Comparison of ENCODE assay signal across 8 cellular contexts in genomic region chr1:152047954-152048640, GRCh38. TPM values are rescaled to one million over a fixed set of nuclear protein-coding genes. Genes with fewer than 3 reads are reported as not detected.
DNase-seq lines count a peak whose midpoint lies in the region; ATAC-seq and TF ChIP-seq lines count a peak whose summit lies in the region.

No MANE protein-coding gene starts in this region.

- peaks cover 2 to 20% (median 4%) of the 10 kb centered on the region in 3 donors for H3K4me1 ChIP-seq in gastroesophageal sphincter

- ATAC-seq in GM19463 (IDR thresholded peaks at IDR 0.05; ENCODE audit: unreplicated experiment) (peak; percentile 89), gastroesophageal sphincter (peak; percentile 94)

- WGBS in gastroesophageal sphincter (ENCODE audit: low coverage in 1 of 2), 2 donors, result 0 to 4% methylated on average over 2 to 4 of the region's 13 CpGs

- H3K36me3 ChIP-seq in gastroesophageal sphincter, result no peaks in the 10 kb centered on the region

- TF ChIP-seq CTCF in HL-60 (IDR thresholded peaks at IDR 0.05; ENCODE audit: insufficient read depth, low read length) (peak; percentile 21), gastroesophageal sphincter (IDR thresholded peaks at IDR 0.05) (peak in 3 of 4 experiments; percentile 48 to 54 (median 51))

- peak; percentile 61 for DNase-seq in D341Med (ENCODE audit: low spot score)
- peak; percentile 99 for DNase-seq in HL-60 (ENCODE audit: low read depth in 1 of 2, low spot score in 1 of 2)
- peak; percentile 100 for DNase-seq in SIG-M5 (lab: John Stamatoyannopoulos, UW)
- peak; percentile 82 for DNase-seq in activated gamma-delta T cell treated with anti-CD3 and anti-CD28 coated beads, Interleukin-2, amount 50 U/mL, for 16 hours (ENCODE audit: low read depth)
- DNase-seq in occipital lobe (lab: John Stamatoyannopoulos, UW), result peak; percentile 25

- TF ChIP-seq EP300 in gastroesophageal sphincter (IDR thresholded peaks at IDR 0.05), result no peak

- peak overlapping the region; percentile 92 for H3K27ac ChIP-seq in HL-60 (replicated peaks)
- H3K27ac ChIP-seq in gastroesophageal sphincter, result peak overlapping the region; percentile 80 to 90 (median 86)
- H3K27ac ChIP-seq in temporal lobe (ENCODE audit: low read depth, low read length), result peak overlapping the region; percentile 62

- H3K4me3 ChIP-seq in HL-60 (replicated peaks; ENCODE audit: insufficient read depth, low read length) (0 out of 2 replicates have a peak overlapping the region, but pooled peaks have one; percentile 5), gastroesophageal sphincter (peak overlapping the region in 1 of 2 donors; percentile 23)

- H3K27me3 ChIP-seq in HL-60 (ENCODE audit: insufficient read depth, poor library complexity, severe bottlenecking), result no peaks in the 10 kb centered on the region
- no peaks in the 10 kb centered on the region for H3K27me3 ChIP-seq in gastroesophageal sphincter

- no peaks in the 10 kb centered on the region for H3K9me3 ChIP-seq in gastroesophageal sphincter

- peak; percentile 14 to 45 for TF ChIP-seq POLR2A in gastroesophageal sphincter (IDR thresholded peaks at IDR 0.05)

RNA-seq across cellular contexts. Expression of gene S100A11, which starts 11.3 kb away (rescaled TPM):
- 100 to 1,000 TPM in 3 of 4 donors, 10 to 100 TPM in 1; 41.9 to 183 (median 125) TPM for total RNA-seq in gastroesophageal sphincter
- total RNA-seq in occipital lobe, result 0.78 TPM
- 1.2 TPM for total RNA-seq in temporal lobe

RNA-seq across cellular contexts. Expression of gene TCHHL1, which starts 40.8 kb away (rescaled TPM):
- total RNA-seq in gastroesophageal sphincter, result not detected
- total RNA-seq in occipital lobe, result not detected
- total RNA-seq in temporal lobe, result not detected

RNA-seq across cellular contexts. Expression of gene S100A10, which starts 54.4 kb away (rescaled TPM):
- total RNA-seq in gastroesophageal sphincter (100 to 1,000 TPM in 2 of 4 donors, 10 to 100 TPM in 2; 57.6 to 155 (median 106) TPM), occipital lobe (2.8 TPM), temporal lobe (3.9 TPM)

Comparison
In these comparisons a context has a peak if more than half of its experiments do, and no peak if none do; other contexts are left out.
1. DNase-seq: peak in every context shown above with its lines; median percentile 100 in SIG-M5; 99 in HL-60; 82 in activated gamma-delta T cell treated with anti-CD3 and anti-CD28 coated beads, Interleukin-2, amount 50 U/mL, for 16 hours; 61 in D341Med; 25 in occipital lobe.
2. RNA of gene S100A11, which starts 11.3 kb away (total RNA-seq): 41.9 to 183 TPM in gastroesophageal sphincter; 1.2 TPM in temporal lobe (single experiment) and 0.78 TPM in occipital lobe (single experiment); every median in the first group is over 10 times any median in the second.
3. RNA of gene S100A10, which starts 54.4 kb away (total RNA-seq): 57.6 to 155 TPM in gastroesophageal sphincter; 3.9 TPM in temporal lobe (single experiment) and 2.8 TPM in occipital lobe (single experiment); every median in the first group is over 10 times any median in the second.
4. Peak in every context shown above with its lines, with median percentiles within 50 percentile points of each other: H3K27ac ChIP-seq.